In genomic region chr3:53346922-53347260, GRCh38 we compare ENCODE assay signal across 8 cellular contexts. TPM values are rescaled to one million over a fixed set of nuclear protein-coding genes. Genes with fewer than 3 reads are reported as not detected.
A peak's percentile ranks its signal among the peaks of the same experiment; 100 is the strongest.
DNase-seq lines count a peak whose midpoint lies in the region; TF ChIP-seq lines count a peak whose summit lies in the region.

No MANE protein-coding gene starts in this region.

- H3K27me3 ChIP-seq in Peyer's patch: no peaks in the 10 kb centered on the region
- H3K27me3 ChIP-seq in esophagus (ENCODE audit: control insufficient read depth in 1 of 2, insufficient read depth in 2 of 2, low read length in 2 of 2): no peaks in the 10 kb centered on the region
- no peaks in the 10 kb centered on the region for H3K27me3 ChIP-seq in prostate gland (replicated peaks; ENCODE audit: insufficient read depth)

- peak overlapping the region; percentile 83 to 95 (median 92) for H3K27ac ChIP-seq in Peyer's patch
- peak overlapping the region; percentile 90 to 94 for H3K27ac ChIP-seq in esophagus (ENCODE audit: low read depth in 2 of 2, low read length in 1 of 2)
- peak overlapping the region; percentile 83 to 91 for H3K27ac ChIP-seq in prostate gland

- H3K36me3 ChIP-seq in Peyer's patch (peaks cover 0 to 1% (median 0%) of the 10 kb centered on the region in 3 donors), esophagus (ENCODE audit: control insufficient read depth in 2 of 2, insufficient read depth in 2 of 2, low read length in 1 of 2) (no peaks in the 10 kb centered on the region), prostate gland (peaks cover 0 to under 1% of the 10 kb centered on the region in 2 donors)

- H3K27ac Mint-ChIP-seq in activated naive CD4-positive, alpha-beta T cell treated with anti-CD3 and anti-CD28 coated beads, Interleukin-2, amount 10 ng/mL, durations not matched to agents 7 days and 5 days: peak overlapping the region; percentile 97

- TF ChIP-seq POLR2A in Peyer's patch (IDR thresholded peaks at IDR 0.05) (no peak), prostate gland (IDR thresholded peaks at IDR 0.05) (no peak)

- H3K4me3 ChIP-seq in Peyer's patch: peak overlapping the region; percentile 66 to 97 (median 92)
- H3K4me3 ChIP-seq in esophagus (ENCODE audit: low read depth in 1 of 2, low read length in 2 of 2): peak overlapping the region; percentile 91 to 99
- H3K4me3 ChIP-seq in prostate gland: peak overlapping the region; percentile 81 to 87

- intact Hi-C loops in prostate gland (cut with DNase I): loop anchor here (10.0 kb wide), 1 partner anchor 122 kb away; no protein-coding TSS in a partner anchor

- no peaks in the 10 kb centered on the region for H3K27me3 Mint-ChIP-seq in activated naive CD4-positive, alpha-beta T cell treated with anti-CD3 and anti-CD28 coated beads, Interleukin-2, amount 10 ng/mL, durations not matched to agents 7 days and 5 days

- CTCF ChIA-PET in activated naive CD4-positive, alpha-beta T cell treated with anti-CD3 and anti-CD28 coated beads, Interleukin-2, amount 10 ng/mL, durations not matched to agents 7 days and 5 days (lab: Charles Lee): interaction anchor here (1.3 to 1.7 kb wide), 2 partner anchors 8 to 124 kb away, joined by 4 read pairs; no protein-coding TSS in a partner anchor

- no peaks in the 10 kb centered on the region for H3K9me3 Mint-ChIP-seq in activated naive CD4-positive, alpha-beta T cell treated with anti-CD3 and anti-CD28 coated beads, Interleukin-2, amount 10 ng/mL, durations not matched to agents 7 days and 5 days

- peaks cover 0 to 23% (median 3%) of the 10 kb centered on the region in 4 donors for H3K4me1 ChIP-seq in Peyer's patch
- H3K4me1 ChIP-seq in esophagus (ENCODE audit: control insufficient read depth in 2 of 2, insufficient read depth in 2 of 2, low read length in 1 of 2): no peaks in the 10 kb centered on the region
- peaks cover 2% of the 10 kb centered on the region for H3K4me1 ChIP-seq in prostate gland (replicated peaks)

- no peaks in the 10 kb centered on the region for H3K9me3 ChIP-seq in Peyer's patch
- H3K9me3 ChIP-seq in esophagus (ENCODE audit: control insufficient read depth in 2 of 2, insufficient read depth in 1 of 2, low read depth in 1 of 2, low read length in 1 of 2): no peaks in the 10 kb centered on the region
- no peaks in the 10 kb centered on the region for H3K9me3 ChIP-seq in prostate gland

- TF ChIP-seq CTCF in Peyer's patch (IDR thresholded peaks at IDR 0.05) (no peak), prostate gland (IDR thresholded peaks at IDR 0.05) (no peak)

- H3K4me3 Mint-ChIP-seq in activated naive CD4-positive, alpha-beta T cell treated with anti-CD3 and anti-CD28 coated beads, Interleukin-2, amount 10 ng/mL, durations not matched to agents 7 days and 5 days: peak overlapping the region; percentile 98

- DNase-seq in activated naive CD4-positive, alpha-beta T cell treated with anti-CD3 and anti-CD28 coated beads, Interleukin-2, amount 10 ng/mL, durations not matched to agents 7 days and 5 days: no peak
- no peak for DNase-seq in activated naive CD4-positive, alpha-beta T cell (lab: John Stamatoyannopoulos, UW)
- DNase-seq in Peyer's patch (no peak), prostate gland (ENCODE audit: low spot score) (no peak), NCI-H2107 treated with DMSO at 0.1 percent for 48 hours (lab: John Stamatoyannopoulos, UW; ENCODE audit: unreplicated experiment) (no peak), HPDE6-E6E7 (ENCODE audit: extremely low spot score) (no peak), AML-193 (lab: John Stamatoyannopoulos, UW) (no peak)

- WGBS in esophagus, 2 donors: 0% methylated on average over 11 of the region's 11 CpGs
- under 1% methylated on average over 11 of the region's 11 CpGs for WGBS in prostate gland

- H3K36me3 Mint-ChIP-seq in activated naive CD4-positive, alpha-beta T cell treated with anti-CD3 and anti-CD28 coated beads, Interleukin-2, amount 10 ng/mL, durations not matched to agents 7 days and 5 days: peaks cover 26% of the 10 kb centered on the region

- peaks cover 30% of the 10 kb centered on the region for H3K4me1 Mint-ChIP-seq in activated naive CD4-positive, alpha-beta T cell treated with anti-CD3 and anti-CD28 coated beads, Interleukin-2, amount 10 ng/mL, durations not matched to agents 7 days and 5 days

RNA-seq across cellular contexts. Expression of gene DCP1A, which starts 0.5 kb away (rescaled TPM):
- total RNA-seq in Peyer's patch (10 to 100 TPM; 14.0 to 31.4 (median 20.5) TPM), prostate gland (10 to 100 TPM; 13.0 to 33.0 TPM)
- 1 to 10 TPM; 4.3 to 4.6 TPM for polyA plus RNA-seq in esophagus
